Comparison of ENCODE assay signal across 9 cellular contexts in the genomic region with DNA sequence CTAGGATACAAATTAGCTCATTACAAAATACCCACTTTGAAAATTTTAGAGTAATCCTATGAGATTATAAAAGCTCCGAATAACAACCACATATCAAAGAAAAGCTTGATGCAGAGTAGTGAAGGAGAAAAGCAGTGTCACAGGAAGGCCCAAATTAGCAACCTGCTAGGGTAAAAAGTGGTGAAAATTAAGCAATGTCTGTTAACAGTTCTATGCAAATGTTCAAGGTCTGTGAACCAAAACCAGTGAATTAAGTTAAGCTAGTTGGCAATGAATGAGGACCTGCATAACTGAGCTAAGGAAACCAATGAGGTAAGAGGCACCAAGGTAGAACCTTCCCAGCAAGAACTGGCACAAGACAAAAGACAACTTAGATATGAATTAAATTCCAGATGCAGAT. TPM values are rescaled to one million over a fixed set of nuclear protein-coding genes. Genes with fewer than 3 reads are reported as not detected.
DNase-seq lines count a peak whose midpoint lies in the region; ATAC-seq and TF ChIP-seq lines count a peak whose summit lies in the region.
"Had no signal": no experiment of that assay in that cellular context is flagged by ENCODE, and none has a peak within 500 bp of the region (broad histone marks: within the 10 kb centered on the region; RNA-seq: fewer than 3 reads in every experiment).

No MANE protein-coding gene starts in this region.

- H3K4me1 Mint-ChIP-seq in neural progenitor cell: peaks cover 30% of the 10 kb centered on the region

- peaks cover 40% of the 10 kb centered on the region for H4K20me1 ChIP-seq in neural progenitor cell (ENCODE audit: low read depth)

- H2AFZ ChIP-seq in neural progenitor cell (replicated peaks): no peak overlapping the region

- H3K27me3 Mint-ChIP-seq in neural progenitor cell (ENCODE audit: insufficient read depth, low read depth): peaks cover 2% of the 10 kb centered on the region

- H3K79me2 ChIP-seq in neural progenitor cell (ENCODE audit: low read depth): peaks cover 13% of the 10 kb centered on the region

- TF ChIP-seq CTCF in neural progenitor cell (IDR thresholded peaks at IDR 0.05) (no peak), upper lobe of right lung (IDR thresholded peaks at IDR 0.05) (no peak)

- no peaks in the 10 kb centered on the region for H3K9me3 Mint-ChIP-seq in neural progenitor cell

- intact Hi-C loops in upper lobe of right lung (cut with DNase I): no loop called here

- H3K4me3 ChIP-seq in neural progenitor cell: no peak overlapping the region
- H3K4me3 ChIP-seq in upper lobe of right lung: no peak overlapping the region
- H3K4me3 ChIP-seq: heart left ventricle had no signal

- H3K4me3 Mint-ChIP-seq in neural progenitor cell: no peak overlapping the region

- peak overlapping the region; percentile 39 for H3K27ac Mint-ChIP-seq in neural progenitor cell

- H3K4me1 ChIP-seq in neural progenitor cell (peaks cover 11% of the 10 kb centered on the region), upper lobe of right lung (peaks cover 3% of the 10 kb centered on the region)

- H3K36me3 Mint-ChIP-seq in neural progenitor cell: peaks cover 9% of the 10 kb centered on the region

- H3K4me2 ChIP-seq in neural progenitor cell: peak overlapping the region; percentile 13

- peak; percentile 76 for ATAC-seq in GM18909 (IDR thresholded peaks at IDR 0.05; ENCODE audit: poor library complexity, unreplicated experiment)
- peak; percentile 89 for ATAC-seq in HG02763 (IDR thresholded peaks at IDR 0.05; ENCODE audit: unreplicated experiment)
- ATAC-seq in upper lobe of right lung: no peak

- no peak overlapping the region for H3K9ac ChIP-seq in neural progenitor cell

- H3K9me3 ChIP-seq in neural progenitor cell (ENCODE audit: low read depth) (no peaks in the 10 kb centered on the region), upper lobe of right lung (no peaks in the 10 kb centered on the region)
- H3K9me3 ChIP-seq: heart left ventricle had no signal

- no peaks in the 10 kb centered on the region for H3K36me3 ChIP-seq in neural progenitor cell
- H3K36me3 ChIP-seq in upper lobe of right lung: no peaks in the 10 kb centered on the region
- H3K36me3 ChIP-seq: heart left ventricle had no signal

- H3K27ac ChIP-seq in neural progenitor cell (no peak overlapping the region), upper lobe of right lung (no peak overlapping the region)
- H3K27ac ChIP-seq: heart left ventricle had no signal

- peaks cover 14% of the 10 kb centered on the region for H3F3A ChIP-seq in neural progenitor cell (ENCODE audit: low read depth)

- peak; percentile 84 to 88 for DNase-seq in NCI-H526 (lab: John Stamatoyannopoulos, UW)
- no peak for DNase-seq in neural progenitor cell (ENCODE audit: low spot score)
- no peak for DNase-seq in NCI-H146 treated with DMSO at 0.1 percent for 48 hours (lab: John Stamatoyannopoulos, UW; ENCODE audit: unreplicated experiment)
- DNase-seq in NCI-H524 treated with DMSO at 0.1 percent for 48 hours (lab: John Stamatoyannopoulos, UW): no peak
- DNase-seq in upper lobe of right lung: no peak
- DNase-seq in T-helper 9 cell: no peak

- H3K27me3 ChIP-seq in neural progenitor cell: no peaks in the 10 kb centered on the region
- no peaks in the 10 kb centered on the region for H3K27me3 ChIP-seq in upper lobe of right lung
- H3K27me3 ChIP-seq: heart left ventricle had no signal

RNA-seq across cellular contexts. Expression of a gene that starts 29.6 kb away (rescaled TPM):
- 14.2 and 16.3 TPM in 2 replicates for total RNA-seq in neural progenitor cell (ENCODE audit: low replicate concordance)
- 15.7 TPM for total RNA-seq in upper lobe of right lung

Comparison
In these comparisons a context has a peak if more than half of its experiments do, and no peak if none do; other contexts are left out.
1. DNase-seq: peak in NCI-H526 (2 of 2); none in neural progenitor cell (single experiment), NCI-H146 treated with DMSO at 0.1 percent for 48 hours (single experiment), NCI-H524 treated with DMSO at 0.1 percent for 48 hours (single experiment), upper lobe of right lung (single experiment) and T-helper 9 cell (single experiment).